3 cellular contexts compared by ENCODE assay signal in the genomic region with DNA sequence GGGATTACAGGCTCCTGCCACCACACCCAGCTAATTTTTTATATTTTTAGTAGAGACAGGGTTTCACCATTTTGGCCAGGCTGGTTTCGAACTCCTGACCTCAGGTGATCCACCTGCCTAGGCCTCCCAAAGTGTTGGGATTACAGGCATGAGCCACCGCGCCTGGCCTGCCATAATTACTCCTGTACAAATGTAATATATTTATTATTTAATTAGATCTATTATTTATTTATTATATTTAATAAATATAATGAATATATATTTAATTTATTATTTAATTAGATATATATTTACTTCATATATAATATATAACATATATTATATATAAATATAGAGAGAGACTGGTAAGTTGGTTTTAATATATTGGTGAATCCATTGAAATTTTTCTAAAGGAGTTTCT. TPM values are rescaled to one million over a fixed set of nuclear protein-coding genes. Genes with fewer than 3 reads are reported as not detected.
"Had no signal": no experiment of that assay in that cellular context is flagged by ENCODE, and none has a peak within 500 bp of the region (broad histone marks: within the 10 kb centered on the region; RNA-seq: fewer than 3 reads in every experiment).

No MANE protein-coding gene starts in this region.

RNA-seq across cellular contexts. Expression of a gene that starts 35.6 kb away (rescaled TPM):
- total RNA-seq: HepG2, HFFc6 had no signal
- polyA plus RNA-seq: HepG2, IgD-negative memory B cell had no signal
